Comparison of ENCODE assay signal across 23 cellular contexts in genomic region chr10:44308935-44309334, GRCh38.
"Had no signal": no experiment of that assay in that cellular context is flagged by ENCODE, and none has a peak within 500 bp of the region (broad histone marks: within the 10 kb centered on the region; RNA-seq: fewer than 3 reads in every experiment).

No MANE protein-coding gene starts in this region.

- H3K27me3 ChIP-seq: sigmoid colon, testis, tibial artery had no signal

- H3K4me1 ChIP-seq: testis had no signal

- H3K27ac Mint-ChIP-seq: mesothelial cell of epicardium; naive B cell; nephron progenitor cell; stimulated activated memory B cell treated with anti-CD40 and anti-IgM and Interleukin-4, amounts not matched to agents 10 μg/mL and 1 μg/mL and 100 μg/mL, for 72 hours; type B pancreatic cell had no signal

- H3K4me3 Mint-ChIP-seq: effector memory CD8-positive, alpha-beta T cell; mesothelial cell of epicardium; nephron progenitor cell; stimulated activated memory B cell treated with anti-CD40 and anti-IgM and Interleukin-4, amounts not matched to agents 10 μg/mL and 1 μg/mL and 100 μg/mL, for 72 hours; type B pancreatic cell had no signal

- DNase-seq: cerebellar nuclear complex; cortex of kidney; effector memory CD8-positive, alpha-beta T cell; erythroblast; hypothalamus; mesenchymal stem cell; mucosa of descending colon; naive B cell; nephron progenitor cell; occipital lobe; sigmoid colon; stimulated activated CD4-positive, alpha-beta T cell treated with anti-CD3 and anti-CD28 coated beads, Interleukin-2, amount 100 ng/mL, for 24 hours; stimulated activated CD4-positive, alpha-beta T cell treated with anti-CD3 and anti-CD28 coated beads, Interleukin-4, amount 100 ng/mL, for 24 hours; stimulated activated naive CD8-positive, alpha-beta T cell treated with anti-CD3 and anti-CD28 coated beads, Interleukin-15, Interleukin-2, amounts not matched to agents 100 U/mL and 50 U/mL, for 24 hours; substantia nigra; testis; tibial artery had no signal

- H3K36me3 Mint-ChIP-seq: mesothelial cell of epicardium; stimulated activated memory B cell treated with anti-CD40 and anti-IgM and Interleukin-4, amounts not matched to agents 10 μg/mL and 1 μg/mL and 100 μg/mL, for 72 hours; type B pancreatic cell had no signal

- H3K36me3 ChIP-seq: prostate gland, sigmoid colon, tibial artery had no signal

- ATAC-seq: effector memory CD8-positive, alpha-beta T cell; left lobe of liver; mucosa of descending colon; right cardiac atrium; stimulated activated memory B cell treated with anti-CD40 and anti-IgM and Interleukin-4, amounts not matched to agents 10 μg/mL and 1 μg/mL and 100 μg/mL, for 72 hours; stimulated activated naive CD8-positive, alpha-beta T cell treated with anti-CD3 and anti-CD28 coated beads, Interleukin-15, Interleukin-2, amounts not matched to agents 100 U/mL and 50 U/mL, for 24 hours had no signal

- H3K4me3 ChIP-seq: mucosa of descending colon, prostate gland, sigmoid colon, testis, tibial artery had no signal

- H3K27ac ChIP-seq: prostate gland, testis, tibial artery had no signal

- H3K9me3 ChIP-seq: mucosa of descending colon, prostate gland, sigmoid colon, testis, tibial artery had no signal
